Comparison of ENCODE assay signal across 7 cellular contexts in the genomic region with DNA sequence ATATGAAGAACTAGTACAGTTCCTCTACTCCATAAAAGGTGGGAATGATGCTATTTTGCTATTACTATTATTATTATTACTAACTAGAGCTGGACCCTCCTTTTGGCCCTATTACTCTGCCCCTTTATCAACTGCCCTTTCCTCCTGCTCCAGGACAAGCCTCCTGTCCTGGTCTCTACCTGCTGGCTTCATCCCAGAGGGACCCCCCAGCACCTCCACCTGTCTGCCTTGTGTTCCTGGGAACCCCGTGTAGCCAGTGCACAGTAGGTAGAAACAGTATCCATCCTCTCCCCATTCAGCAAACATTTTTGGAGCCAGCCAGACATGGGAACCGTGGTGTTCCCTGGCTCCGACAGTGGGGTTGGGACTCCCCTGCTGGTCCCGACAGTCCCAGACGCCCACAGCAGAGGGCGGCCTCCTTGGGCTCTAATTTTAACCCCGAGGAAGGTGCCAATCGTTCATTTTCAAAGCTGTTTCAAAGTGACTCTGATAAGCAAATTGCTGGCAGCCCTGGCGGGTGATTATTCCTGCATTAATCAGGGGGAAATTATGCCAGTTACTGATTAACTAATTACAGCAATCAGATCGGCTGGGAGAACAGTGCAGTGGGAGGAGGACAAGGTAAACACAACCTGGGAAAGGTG. TPM values are rescaled to one million over a fixed set of nuclear protein-coding genes. Genes with fewer than 3 reads are reported as not detected.
DNase-seq lines count a peak whose midpoint lies in the region; ATAC-seq, FAIRE-seq and TF ChIP-seq lines count a peak whose summit lies in the region.

No MANE protein-coding gene starts in this region.

- TF ChIP-seq CTCF in GM12874 (IDR thresholded peaks at IDR 0.05; ENCODE audit: insufficient read depth, low read depth, low read length) (peak; percentile 34), esophagus muscularis mucosa (IDR thresholded peaks at IDR 0.05) (peak in 2 of 3 experiments; percentile 14 to 17), pancreas (IDR thresholded peaks at IDR 0.05) (peak; percentile 27 to 50 (median 39))

- ATAC-seq in pancreas: peak; percentile 89 to 94 (median 92)

- H3K4me1 ChIP-seq in esophagus muscularis mucosa (peaks cover 0 to 4% (median 0%) of the 10 kb centered on the region in 4 donors), pancreas (peaks cover 5 to 14% (median 8%) of the 10 kb centered on the region in 3 donors), Karpas-422 (ENCODE audit: low read length) (0 out of 2 replicates have a peak, but pooled peaks cover 4% of the 10 kb centered on the region)

- no peaks in the 10 kb centered on the region for H4K20me1 ChIP-seq in Karpas-422 (ENCODE audit: insufficient read depth, low read depth, low read length)

- H3K9ac ChIP-seq in Karpas-422 (ENCODE audit: low read length): no peak overlapping the region

- H3K79me2 ChIP-seq in Karpas-422 (ENCODE audit: low read length): no peaks in the 10 kb centered on the region

- H3K9me3 ChIP-seq in esophagus muscularis mucosa (no peaks in the 10 kb centered on the region), pancreas (no peaks in the 10 kb centered on the region), Karpas-422 (ENCODE audit: low read length) (no peaks in the 10 kb centered on the region)

- H3K9me2 ChIP-seq in Karpas-422 (replicated peaks; ENCODE audit: insufficient read depth, low read length): no peaks in the 10 kb centered on the region

- intact Hi-C loops in esophagus muscularis mucosa (cut with DNase I): no loop called here
- intact Hi-C loops in pancreas (cut with DNase I): no loop called here

- H3K36me3 ChIP-seq in esophagus muscularis mucosa (no peaks in the 10 kb centered on the region), pancreas (no peaks in the 10 kb centered on the region), Karpas-422 (ENCODE audit: insufficient read depth, low read length) (no peaks in the 10 kb centered on the region)

- no peak for TF ChIP-seq POLR2A in esophagus muscularis mucosa (IDR thresholded peaks at IDR 0.05; ENCODE audit: low read depth)

- DNase-seq in NCI-H446 treated with DMSO at 0.1 percent for 48 hours (lab: John Stamatoyannopoulos, UW): peak; percentile 13
- DNase-seq in esophagus muscularis mucosa (ENCODE audit: extremely low spot score): no peak
- DNase-seq in pancreas: peak; percentile 62 to 76 (median 68)
- no peak for DNase-seq in activated CD4-positive, CD25-positive, alpha-beta regulatory T cell treated with anti-CD3 and anti-CD28 coated beads, Interleukin-2, amount 50 U/mL, for 72 hours
- no peak for DNase-seq in NCI-H2029 (lab: John Stamatoyannopoulos, UW)
- DNase-seq in Karpas-422: no peak

- FAIRE-seq in pancreas (lab: Jason Lieb, UNC): no peak

- 11% methylated on average over 10 of the region's 10 CpGs for WGBS in esophagus muscularis mucosa
- whole genome bisulfite sequencing in pancreas, 2 donors: 2 to 6% methylated on average over 10 of the region's 10 CpGs

- no peak for TF ChIP-seq EP300 in esophagus muscularis mucosa (IDR thresholded peaks at IDR 0.05)

- no peak overlapping the region for H3K4me2 ChIP-seq in Karpas-422 (ENCODE audit: low read depth, low read length, poor library complexity, severe bottlenecking)

- H3K27me3 ChIP-seq in esophagus muscularis mucosa: peaks cover 0 to 24% (median 0%) of the 10 kb centered on the region in 4 donors
- no peaks in the 10 kb centered on the region for H3K27me3 ChIP-seq in pancreas
- no peaks in the 10 kb centered on the region for H3K27me3 ChIP-seq in Karpas-422 (ENCODE audit: low read length)

- H3K4me3 ChIP-seq in esophagus muscularis mucosa (no peak overlapping the region), pancreas (no peak overlapping the region), Karpas-422 (ENCODE audit: low read length) (no peak overlapping the region)

- H2AFZ ChIP-seq in Karpas-422 (ENCODE audit: low read length): no peak overlapping the region

- no peak overlapping the region for H3K27ac ChIP-seq in esophagus muscularis mucosa (replicated peaks in 1 of 4)
- H3K27ac ChIP-seq in pancreas: no peak overlapping the region
- H3K27ac ChIP-seq in Karpas-422 (ENCODE audit: low read length): no peak overlapping the region

RNA-seq across cellular contexts. Expression of a gene that starts 44.2 kb away (rescaled TPM):
- total RNA-seq in esophagus muscularis mucosa: 1 to 10 TPM in 3 of 4 donors, under 1 TPM in 1; 0.83 to 6.5 (median 6.2) TPM
- total RNA-seq in pancreas: 1 to 10 TPM in 2 of 6 donors, under 1 TPM in 4; 0.09 to 3.4 (median 0.36) TPM
- 1 to 10 TPM in 1 of 2 donors, under 1 TPM in 1; 0.91 to 1.3 TPM for polyA plus RNA-seq in pancreas
- not detected in 2 replicates for total RNA-seq in Karpas-422 (2014; rRNA removed; shearing (Covaris generic); ENCODE audit: low replicate concordance)

Comparison
In these comparisons a context has a peak if more than half of its experiments do, and no peak if none do; other contexts are left out.
1. DNase-seq: peak in NCI-H446 treated with DMSO at 0.1 percent for 48 hours (single experiment) and pancreas (6 of 6); none in esophagus muscularis mucosa (single experiment), activated CD4-positive, CD25-positive, alpha-beta regulatory T cell treated with anti-CD3 and anti-CD28 coated beads, Interleukin-2, amount 50 U/mL, for 72 hours (single experiment), NCI-H2029 (single experiment) and Karpas-422 (single experiment).
2. Peak in every context shown above with its lines, with median percentiles within 50 percentile points of each other: CTCF ChIP-seq.